In genomic region chr10:59181668-59182067, GRCh38 we compare ENCODE assay signal across 1 cellular context.
TF ChIP-seq lines count a peak whose summit lies in the region.

No MANE protein-coding gene starts in this region.

TF ChIP-seq in HepG2, 621 proteins besides CTCF, POLR2A, EP300 and RAD21 (continued from another document and continues in another):
- TF ChIP-seq TFDP2 (CRISPR knock-in tag; IDR thresholded peaks at IDR 0.05) (no peak), HNRNPK (IDR thresholded peaks at IDR 0.05; ENCODE audit: low read depth, low read length, poor library complexity, severe bottlenecking) (no peak), KDM1A (CRISPR knock-in tag; IDR thresholded peaks at IDR 0.05) (no peak), EEA1 (CRISPR knock-in tag; IDR thresholded peaks at IDR 0.05; ENCODE audit: borderline replicate concordance) (no peak), ZNF343 (CRISPR knock-in tag; IDR thresholded peaks at IDR 0.05) (no peak), SP140L (CRISPR knock-in tag; IDR thresholded peaks at IDR 0.05; ENCODE audit: borderline replicate concordance) (no peak), ZNF451 (CRISPR knock-in tag; IDR thresholded peaks at IDR 0.05) (no peak), CEBPG (CRISPR knock-in tag; IDR thresholded peaks at IDR 0.05) (peak; percentile 46), ZBTB21 (CRISPR knock-in tag; IDR thresholded peaks at IDR 0.05) (no peak), RCOR2 (CRISPR knock-in tag; IDR thresholded peaks at IDR 0.05) (no peak), KMT2B (CRISPR knock-in tag; IDR thresholded peaks at IDR 0.05) (no peak), ZNF816 (CRISPR knock-in tag; IDR thresholded peaks at IDR 0.05; ENCODE audit: borderline replicate concordance) (no peak), HOXA5 (CRISPR knock-in tag; IDR thresholded peaks at IDR 0.05) (no peak), ZNF75D (CRISPR knock-in tag; IDR thresholded peaks at IDR 0.05; ENCODE audit: borderline replicate concordance) (no peak), JARID2 (CRISPR knock-in tag; IDR thresholded peaks at IDR 0.05; ENCODE audit: insufficient replicate concordance) (no peak), NR2F6 (IDR thresholded peaks at IDR 0.05) (peak; percentile 21; the same call in 1 of the 2 replicates), NR2F6 (CRISPR knock-in tag; IDR thresholded peaks at IDR 0.05) (peak; percentile 24; the same call in 1 of the 2 replicates), ATM (IDR thresholded peaks at IDR 0.05; ENCODE audit: borderline replicate concordance) (no peak), IRF2 (CRISPR knock-in tag; IDR thresholded peaks at IDR 0.05) (no peak), BCLAF1 (IDR thresholded peaks at IDR 0.05) (no peak), NFE2L1 (CRISPR knock-in tag; IDR thresholded peaks at IDR 0.05; ENCODE audit: borderline replicate concordance) (no peak), ZNF839 (CRISPR knock-in tag; IDR thresholded peaks at IDR 0.05; ENCODE audit: borderline replicate concordance) (no peak), KAT7 (CRISPR knock-in tag; IDR thresholded peaks at IDR 0.05; ENCODE audit: borderline replicate concordance) (peak; percentile 67; the same call in 1 of the 2 replicates), HMGXB3 (CRISPR knock-in tag; IDR thresholded peaks at IDR 0.05; ENCODE audit: borderline replicate concordance) (no peak), ZNF790 (CRISPR knock-in tag; IDR thresholded peaks at IDR 0.05; ENCODE audit: borderline replicate concordance) (no peak), RNF2 (conservative IDR thresholded peaks at IDR 0.05; ENCODE audit: low read depth) (no peak), SOX13 (IDR thresholded peaks at IDR 0.05) (no peak), SOX13 (CRISPR knock-in tag; conservative IDR thresholded peaks at IDR 0.05 in 1 of 2, IDR thresholded peaks at IDR 0.05 in 1 of 2) (peak in 1 of 2 experiments; percentile 40; a peak in 1 of 4 replicates), ZNF468 (CRISPR knock-in tag; IDR thresholded peaks at IDR 0.05) (no peak), ARNTL (CRISPR knock-in tag; IDR thresholded peaks at IDR 0.05) (no peak), CREBL2 (CRISPR knock-in tag; IDR thresholded peaks at IDR 0.05; ENCODE audit: borderline replicate concordance) (no peak), KLF12 (CRISPR knock-in tag; IDR thresholded peaks at IDR 0.05; ENCODE audit: borderline replicate concordance) (no peak), ZNF891 (CRISPR knock-in tag; IDR thresholded peaks at IDR 0.05) (no peak), ZFYVE20 (CRISPR knock-in tag; IDR thresholded peaks at IDR 0.05; ENCODE audit: borderline replicate concordance, low read depth) (no peak), NFE2L2 (IDR thresholded peaks at IDR 0.05; ENCODE audit: low read length) (no peak), FOXK1 (CRISPR knock-in tag; IDR thresholded peaks at IDR 0.05; ENCODE audit: borderline replicate concordance, low read depth) (peak; percentile 18; the same call in 1 of the 2 replicates), PCBP2 (optimal IDR thresholded peaks at IDR 0.05; ENCODE audit: low read depth, low read length, poor library complexity, severe bottlenecking) (no peak), HIC2 (CRISPR knock-in tag; IDR thresholded peaks at IDR 0.05; ENCODE audit: low read depth) (no peak), SMYD3 (CRISPR knock-in tag; IDR thresholded peaks at IDR 0.05) (no peak), ZXDC (CRISPR knock-in tag; IDR thresholded peaks at IDR 0.05) (no peak), MZF1 (CRISPR knock-in tag; IDR thresholded peaks at IDR 0.05; ENCODE audit: borderline replicate concordance) (no peak), ZNF251 (CRISPR knock-in tag; IDR thresholded peaks at IDR 0.05) (no peak), KAT8 (CRISPR knock-in tag; IDR thresholded peaks at IDR 0.05) (0 out of 2 replicates have a peak, but pooled peaks have one; percentile 27), ATF2 (CRISPR knock-in tag; IDR thresholded peaks at IDR 0.05) (no peak), HNF1B (CRISPR knock-in tag; IDR thresholded peaks at IDR 0.05) (no peak), ZNF558 (CRISPR knock-in tag; IDR thresholded peaks at IDR 0.05; ENCODE audit: borderline replicate concordance) (no peak), ZBTB1 (CRISPR knock-in tag; IDR thresholded peaks at IDR 0.05; ENCODE audit: borderline replicate concordance) (no peak), MAX (IDR thresholded peaks at IDR 0.05) (no peak), ZNF564 (CRISPR knock-in tag; IDR thresholded peaks at IDR 0.05) (no peak), ZNF597 (CRISPR knock-in tag; IDR thresholded peaks at IDR 0.05) (no peak)
